Comparison of ENCODE assay signal across 16 cellular contexts in genomic region chr15:68787609-68788264, GRCh38. TPM values are rescaled to one million over a fixed set of nuclear protein-coding genes. Genes with fewer than 3 reads are reported as not detected.
DNase-seq lines count a peak whose midpoint lies in the region; ATAC-seq and TF ChIP-seq lines count a peak whose summit lies in the region.
"Had no signal": no experiment of that assay in that cellular context is flagged by ENCODE, and none has a peak within 500 bp of the region (broad histone marks: within the 10 kb centered on the region; RNA-seq: fewer than 3 reads in every experiment).

No MANE protein-coding gene starts in this region.

- H3K27me3 ChIP-seq in body of pancreas = no peaks in the 10 kb centered on the region
- H3K27me3 ChIP-seq in lower lobe of right lung (ENCODE audit: low read depth) = no peaks in the 10 kb centered on the region
- no peaks in the 10 kb centered on the region for H3K27me3 ChIP-seq in spleen (replicated peaks in 1 of 7)
- H3K27me3 ChIP-seq: ascending aorta, heart right ventricle, SJSA1 had no signal

- H3K4me3 ChIP-seq in body of pancreas (no peak overlapping the region), lower lobe of right lung (peak overlapping the region; percentile 6), spleen (no peak overlapping the region)
- H3K4me3 ChIP-seq: ascending aorta, heart right ventricle, SJSA1 had no signal

- H3K4me1 Mint-ChIP-seq in stimulated activated naive B cell treated with anti-CD40 and anti-IgM and Interleukin-4, amounts not matched to agents 10 μg/mL and 1 μg/mL and 100 μg/mL, for 72 hours = peaks cover 58 to 81% of the 10 kb centered on the region in 2 donors

- H3K27ac ChIP-seq in body of pancreas (peak overlapping the region; percentile 9 to 64 (median 26)), lower lobe of right lung (peak overlapping the region; percentile 76), spleen (peak overlapping the region in 2 of 8 donors; percentile 19 to 49)
- H3K27ac ChIP-seq: ascending aorta, SJSA1 had no signal

- peak overlapping the region in 1 of 2 donors; percentile 54 for H3K4me3 Mint-ChIP-seq in stimulated activated naive B cell treated with anti-CD40 and anti-IgM and Interleukin-4, amounts not matched to agents 10 μg/mL and 1 μg/mL and 100 μg/mL, for 72 hours
- H3K4me3 Mint-ChIP-seq: activated T-cell treated with anti-CD3 and anti-CD28 coated beads, Interleukin-2, amount 50 U/mL, for 4 hours; memory B cell had no signal

- peak overlapping the region; percentile 77 for H3K27ac Mint-ChIP-seq in stimulated activated naive B cell treated with anti-CD40 and anti-IgM and Interleukin-4, amounts not matched to agents 10 μg/mL and 1 μg/mL and 100 μg/mL, for 72 hours
- H3K27ac Mint-ChIP-seq: memory B cell had no signal

- no peak for ATAC-seq in body of pancreas
- peak; percentile 74 to 88 for ATAC-seq in lower lobe of right lung
- no peak for ATAC-seq in stimulated activated naive B cell treated with anti-CD40 and anti-IgM and Interleukin-4, amounts not matched to agents 10 μg/mL and 1 μg/mL and 100 μg/mL, for 72 hours (replicated peaks)
- no peak for ATAC-seq in HG02852 (IDR thresholded peaks at IDR 0.05; ENCODE audit: unreplicated experiment)
- ATAC-seq: activated T-cell treated with anti-CD3 and anti-CD28 coated beads, Interleukin-2, amount 50 U/mL, for 4 hours; heart right ventricle had no signal

- no peaks in the 10 kb centered on the region for H3K27me3 Mint-ChIP-seq in stimulated activated naive B cell treated with anti-CD40 and anti-IgM and Interleukin-4, amounts not matched to agents 10 μg/mL and 1 μg/mL and 100 μg/mL, for 72 hours
- H3K27me3 Mint-ChIP-seq: memory B cell had no signal

- intact Hi-C loops in body of pancreas (cut with DNase I) (loop anchor here (10.0 kb wide), 1 partner anchor 87 kb away; no protein-coding TSS in a partner anchor), lower lobe of right lung (cut with DNase I) (no loop called here), spleen (cut with DNase I; ENCODE audit: low total_unique reads) (no loop called here)

- TF ChIP-seq CTCF in body of pancreas (IDR thresholded peaks at IDR 0.05) (no peak), lower lobe of right lung (IDR thresholded peaks at IDR 0.05) (no peak), spleen (IDR thresholded peaks at IDR 0.05 in 8 of 11, conservative IDR thresholded peaks at IDR 0.05 in 3 of 11) (no peak)

- H3K9me3 ChIP-seq in body of pancreas (no peaks in the 10 kb centered on the region), lower lobe of right lung (no peaks in the 10 kb centered on the region), spleen (no peaks in the 10 kb centered on the region)
- H3K9me3 ChIP-seq: ascending aorta, heart right ventricle had no signal

- H3K4me1 ChIP-seq in body of pancreas (peaks cover 56% of the 10 kb centered on the region), lower lobe of right lung (peaks cover 73% of the 10 kb centered on the region), spleen (peaks cover 39 to 94% (median 64%) of the 10 kb centered on the region in 6 donors)

- no peaks in the 10 kb centered on the region for H3K36me3 ChIP-seq in body of pancreas (replicated peaks in 1 of 2; ENCODE audit: insufficient read depth in 1 of 2, low read depth in 2 of 2)
- H3K36me3 ChIP-seq in lower lobe of right lung = peaks cover 50% of the 10 kb centered on the region
- peaks cover 0 to 72% (median 40%) of the 10 kb centered on the region in 6 donors for H3K36me3 ChIP-seq in spleen

- H3K36me3 Mint-ChIP-seq in stimulated activated naive B cell treated with anti-CD40 and anti-IgM and Interleukin-4, amounts not matched to agents 10 μg/mL and 1 μg/mL and 100 μg/mL, for 72 hours = peaks cover 32 to 56% of the 10 kb centered on the region in 2 donors

- 32 to 51% methylated on average over 15 to 17 of the region's 17 CpGs for WGBS in body of pancreas, 2 donors
- WGBS in spleen, 5 donors = 45 to 60% (median 47%) methylated on average over 17 of the region's 17 CpGs

- TF ChIP-seq POLR2A in body of pancreas (IDR thresholded peaks at IDR 0.05) (no peak), spleen (IDR thresholded peaks at IDR 0.05) (no peak)

- no peaks in the 10 kb centered on the region for H3K9me3 Mint-ChIP-seq in stimulated activated naive B cell treated with anti-CD40 and anti-IgM and Interleukin-4, amounts not matched to agents 10 μg/mL and 1 μg/mL and 100 μg/mL, for 72 hours
- H3K9me3 Mint-ChIP-seq: activated T-cell treated with anti-CD3 and anti-CD28 coated beads, Interleukin-2, amount 50 U/mL, for 4 hours; memory B cell had no signal

- DNase-seq in NCI-H1436 (lab: John Stamatoyannopoulos, UW) (peak; percentile 15), NCI-H1436 treated with DMSO at 0.1 percent for 48 hours (lab: John Stamatoyannopoulos, UW) (no peak), body of pancreas (peak in 1 of 4 donors; percentile 45), lower lobe of right lung (peak; percentile 67), spleen (no peak), NK-92 (lab: John Stamatoyannopoulos, UW; ENCODE audit: unreplicated experiment) (no peak)
- DNase-seq in stimulated activated naive B cell treated with anti-CD40 and anti-IgM and Interleukin-4, amounts not matched to agents 10 μg/mL and 1 μg/mL and 100 μg/mL, for 72 hours = no peak
- DNase-seq: activated T-cell treated with anti-CD3 and anti-CD28 coated beads, Interleukin-2, amount 50 U/mL, for 4 hours; heart right ventricle; NCI-H1694 treated with DMSO at 0.1 percent for 48 hours; NCI-H82; WERI-Rb-1 had no signal

RNA-seq across cellular contexts. Expression of gene ANP32A, which starts 33.0 kb away (rescaled TPM):
- total RNA-seq in body of pancreas = 10 to 100 TPM; 27.7 to 37.4 TPM
- 129 TPM for total RNA-seq in lower lobe of right lung
- total RNA-seq in spleen = 100 to 1,000 TPM in 4 of 7 donors, 10 to 100 TPM in 3; 68.4 to 163 (median 129) TPM
- polyA plus RNA-seq in spleen = 100 to 1,000 TPM in 1 of 3 donors, 10 to 100 TPM in 2; 58.6 to 110 (median 91.1) TPM

Comparison
In these comparisons a context has a peak if more than half of its experiments do, and no peak if none do; other contexts are left out.
1. DNase-seq: peak in NCI-H1436 (single experiment) and lower lobe of right lung (single experiment); none in NCI-H1436 treated with DMSO at 0.1 percent for 48 hours (single experiment), stimulated activated naive B cell treated with anti-CD40 and anti-IgM and Interleukin-4, amounts not matched to agents 10 μg/mL and 1 μg/mL and 100 μg/mL, for 72 hours (single experiment), spleen (single experiment) and NK-92 (single experiment).
2. ATAC-seq: peak in lower lobe of right lung (2 of 2); none in body of pancreas (single experiment), stimulated activated naive B cell treated with anti-CD40 and anti-IgM and Interleukin-4, amounts not matched to agents 10 μg/mL and 1 μg/mL and 100 μg/mL, for 72 hours (0 of 2) and HG02852 (single experiment).